2 cellular contexts compared by ENCODE assay signal in genomic region chr17:77402159-77402731, GRCh38.
TF ChIP-seq lines count a peak whose summit lies in the region.

No MANE protein-coding gene starts in this region.

TF ChIP-seq in IMR-90, 13 proteins besides CTCF, POLR2A, EP300 and RAD21 (continued from another document):
- TF ChIP-seq, protein P1, sequence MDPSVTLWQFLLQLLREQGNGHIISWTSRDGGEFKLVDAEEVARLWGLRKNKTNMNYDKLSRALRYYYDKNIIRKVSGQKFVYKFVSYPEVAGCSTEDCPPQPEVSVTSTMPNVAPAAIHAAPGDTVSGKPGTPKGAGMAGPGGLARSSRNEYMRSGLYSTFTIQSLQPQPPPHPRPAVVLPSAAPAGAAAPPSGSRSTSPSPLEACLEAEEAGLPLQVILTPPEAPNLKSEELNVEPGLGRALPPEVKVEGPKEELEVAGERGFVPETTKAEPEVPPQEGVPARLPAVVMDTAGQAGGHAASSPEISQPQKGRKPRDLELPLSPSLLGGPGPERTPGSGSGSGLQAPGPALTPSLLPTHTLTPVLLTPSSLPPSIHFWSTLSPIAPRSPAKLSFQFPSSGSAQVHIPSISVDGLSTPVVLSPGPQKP (IDR thresholded peaks at IDR 0.05; ENCODE audit: borderline replicate concordance, low read depth, low read length): no peak
- TF ChIP-seq FOS (IDR thresholded peaks at IDR 0.05; ENCODE audit: low read depth, low read length) (no peak), MXI1 (IDR thresholded peaks at IDR 0.05; ENCODE audit: borderline replicate concordance, low read depth, low read length) (no peak), SMC3 (IDR thresholded peaks at IDR 0.05; ENCODE audit: low read depth, low read length) (no peak), MAFK (IDR thresholded peaks at IDR 0.05; ENCODE audit: low read depth, low read length) (no peak), MAZ (IDR thresholded peaks at IDR 0.05; ENCODE audit: borderline replicate concordance, low read depth, low read length) (no peak), NFE2L2 (IDR thresholded peaks at IDR 0.05; ENCODE audit: low read depth, low read length) (no peak), USF2 (IDR thresholded peaks at IDR 0.05; ENCODE audit: low read depth, low read length) (no peak), BHLHE40 (IDR thresholded peaks at IDR 0.05; ENCODE audit: low read depth, low read length) (no peak)

TF ChIP-seq in SK-N-SH treated with all-trans-retinoic acid at 6 μM for 48 hours, 23 proteins besides CTCF, POLR2A, EP300 and RAD21 (continued from another document):
- TF ChIP-seq PATZ1 (CRISPR knock-in tag; IDR thresholded peaks at IDR 0.05; ENCODE audit: borderline replicate concordance) (no peak), CSDC2 (CRISPR knock-in tag; IDR thresholded peaks at IDR 0.05) (no peak), ZFP30 (CRISPR knock-in tag; IDR thresholded peaks at IDR 0.05) (no peak), BACH2 (CRISPR knock-in tag; IDR thresholded peaks at IDR 0.05; ENCODE audit: borderline replicate concordance) (no peak), RARB (CRISPR knock-in tag; IDR thresholded peaks at IDR 0.05) (no peak), TOX (CRISPR knock-in tag; IDR thresholded peaks at IDR 0.05; ENCODE audit: borderline replicate concordance) (no peak)
- TF ChIP-seq, protein P2, sequence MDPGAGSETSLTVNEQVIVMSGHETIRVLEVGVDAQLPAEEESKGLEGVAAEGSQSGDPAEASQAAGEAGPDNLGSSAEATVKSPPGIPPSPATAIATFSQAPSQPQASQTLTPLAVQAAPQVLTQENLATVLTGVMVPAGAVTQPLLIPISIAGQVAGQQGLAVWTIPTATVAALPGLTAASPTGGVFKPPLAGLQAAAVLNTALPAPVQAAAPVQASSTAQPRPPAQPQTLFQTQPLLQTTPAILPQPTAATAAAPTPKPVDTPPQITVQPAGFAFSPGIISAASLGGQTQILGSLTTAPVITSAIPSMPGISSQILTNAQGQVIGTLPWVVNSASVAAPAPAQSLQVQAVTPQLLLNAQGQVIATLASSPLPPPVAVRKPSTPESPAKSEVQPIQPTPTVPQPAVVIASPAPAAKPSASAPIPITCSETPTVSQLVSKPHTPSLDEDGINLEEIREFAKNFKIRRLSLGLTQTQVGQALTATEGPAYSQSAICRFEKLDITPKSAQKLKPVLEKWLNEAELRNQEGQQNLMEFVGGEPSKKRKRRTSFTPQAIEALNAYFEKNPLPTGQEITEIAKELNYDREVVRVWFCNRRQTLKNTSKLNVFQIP (CRISPR knock-in tag; IDR thresholded peaks at IDR 0.05; ENCODE audit: borderline replicate concordance, low read depth): no peak
